ENCODE assay signal across 1 cellular context in the genomic region with DNA sequence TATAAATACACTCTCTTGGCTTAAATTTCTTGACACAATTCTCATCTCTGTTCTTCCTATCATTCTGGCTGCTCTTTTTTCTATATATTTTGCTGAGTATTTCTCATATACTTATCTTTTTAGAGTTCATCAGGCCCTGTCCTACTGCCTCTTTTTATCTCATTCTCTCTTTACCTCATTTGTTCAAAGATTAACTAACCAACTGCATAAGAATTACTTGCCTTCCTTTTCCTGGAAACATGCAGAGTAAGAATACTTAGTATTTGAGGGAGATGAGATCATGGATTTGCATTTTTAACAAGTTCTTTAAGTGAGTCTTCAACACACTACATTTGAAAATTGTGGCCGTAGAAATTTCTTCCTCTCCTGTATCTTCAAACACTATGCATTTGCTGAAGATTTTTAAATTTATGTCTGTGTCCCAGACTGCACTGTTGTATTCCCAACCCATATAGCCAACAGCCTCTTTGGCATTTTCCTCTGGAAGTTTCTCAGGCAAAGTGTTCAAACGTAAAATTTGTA.
TF ChIP-seq lines count a peak whose summit lies in the region.

No MANE protein-coding gene starts in this region.

TF ChIP-seq in K562, 482 proteins besides CTCF, POLR2A, EP300 and RAD21 (continued from another document and continues in another):
- TF ChIP-seq, protein P1, sequence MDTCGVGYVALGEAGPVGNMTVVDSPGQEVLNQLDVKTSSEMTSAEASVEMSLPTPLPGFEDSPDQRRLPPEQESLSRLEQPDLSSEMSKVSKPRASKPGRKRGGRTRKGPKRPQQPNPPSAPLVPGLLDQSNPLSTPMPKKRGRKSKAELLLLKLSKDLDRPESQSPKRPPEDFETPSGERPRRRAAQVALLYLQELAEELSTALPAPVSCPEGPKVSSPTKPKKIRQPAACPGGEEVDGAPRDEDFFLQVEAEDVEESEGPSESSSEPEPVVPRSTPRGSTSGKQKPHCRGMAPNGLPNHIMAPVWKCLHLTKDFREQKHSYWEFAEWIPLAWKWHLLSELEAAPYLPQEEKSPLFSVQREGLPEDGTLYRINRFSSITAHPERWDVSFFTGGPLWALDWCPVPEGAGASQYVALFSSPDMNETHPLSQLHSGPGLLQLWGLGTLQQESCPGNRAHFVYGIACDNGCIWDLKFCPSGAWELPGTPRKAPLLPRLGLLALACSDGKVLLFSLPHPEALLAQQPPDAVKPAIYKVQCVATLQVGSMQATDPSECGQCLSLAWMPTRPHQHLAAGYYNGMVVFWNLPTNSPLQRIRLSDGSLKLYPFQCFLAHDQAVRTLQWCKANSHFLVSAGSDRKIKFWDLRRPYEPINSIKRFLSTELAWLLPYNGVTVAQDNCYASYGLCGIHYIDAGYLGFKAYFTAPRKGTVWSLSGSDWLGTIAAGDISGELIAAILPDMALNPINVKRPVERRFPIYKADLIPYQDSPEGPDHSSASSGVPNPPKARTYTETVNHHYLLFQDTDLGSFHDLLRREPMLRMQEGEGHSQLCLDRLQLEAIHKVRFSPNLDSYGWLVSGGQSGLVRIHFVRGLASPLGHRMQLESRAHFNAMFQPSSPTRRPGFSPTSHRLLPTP (IDR thresholded peaks at IDR 0.05; ENCODE audit: borderline replicate concordance, extremely low read depth, insufficient read length) = no peak
- peak; percentile 38 for TF ChIP-seq RBBP5 (IDR thresholded peaks at IDR 0.05; ENCODE audit: borderline replicate concordance, insufficient read depth, low read length, poor library complexity, severe bottlenecking)
- TF ChIP-seq NCOA6 (IDR thresholded peaks at IDR 0.05) = 0 out of 2 replicates have a peak, but pooled peaks have one; percentile 45
- TF ChIP-seq ELF2 (CRISPR knock-in tag; IDR thresholded peaks at IDR 0.05) = no peak
- TF ChIP-seq TFAP4 (CRISPR knock-in tag; IDR thresholded peaks at IDR 0.05; ENCODE audit: borderline replicate concordance) = no peak
- TF ChIP-seq MNT (conservative IDR thresholded peaks at IDR 0.05) = peak in 1 of 2 experiments; percentile 9; a peak in 1 of 4 replicates
- peak; percentile 94 for TF ChIP-seq ATF7 (IDR thresholded peaks at IDR 0.05)
- TF ChIP-seq BRD9 (IDR thresholded peaks at IDR 0.05; ENCODE audit: low read depth, partially characterized antibody) = peak; percentile 48
- TF ChIP-seq, protein P2, sequence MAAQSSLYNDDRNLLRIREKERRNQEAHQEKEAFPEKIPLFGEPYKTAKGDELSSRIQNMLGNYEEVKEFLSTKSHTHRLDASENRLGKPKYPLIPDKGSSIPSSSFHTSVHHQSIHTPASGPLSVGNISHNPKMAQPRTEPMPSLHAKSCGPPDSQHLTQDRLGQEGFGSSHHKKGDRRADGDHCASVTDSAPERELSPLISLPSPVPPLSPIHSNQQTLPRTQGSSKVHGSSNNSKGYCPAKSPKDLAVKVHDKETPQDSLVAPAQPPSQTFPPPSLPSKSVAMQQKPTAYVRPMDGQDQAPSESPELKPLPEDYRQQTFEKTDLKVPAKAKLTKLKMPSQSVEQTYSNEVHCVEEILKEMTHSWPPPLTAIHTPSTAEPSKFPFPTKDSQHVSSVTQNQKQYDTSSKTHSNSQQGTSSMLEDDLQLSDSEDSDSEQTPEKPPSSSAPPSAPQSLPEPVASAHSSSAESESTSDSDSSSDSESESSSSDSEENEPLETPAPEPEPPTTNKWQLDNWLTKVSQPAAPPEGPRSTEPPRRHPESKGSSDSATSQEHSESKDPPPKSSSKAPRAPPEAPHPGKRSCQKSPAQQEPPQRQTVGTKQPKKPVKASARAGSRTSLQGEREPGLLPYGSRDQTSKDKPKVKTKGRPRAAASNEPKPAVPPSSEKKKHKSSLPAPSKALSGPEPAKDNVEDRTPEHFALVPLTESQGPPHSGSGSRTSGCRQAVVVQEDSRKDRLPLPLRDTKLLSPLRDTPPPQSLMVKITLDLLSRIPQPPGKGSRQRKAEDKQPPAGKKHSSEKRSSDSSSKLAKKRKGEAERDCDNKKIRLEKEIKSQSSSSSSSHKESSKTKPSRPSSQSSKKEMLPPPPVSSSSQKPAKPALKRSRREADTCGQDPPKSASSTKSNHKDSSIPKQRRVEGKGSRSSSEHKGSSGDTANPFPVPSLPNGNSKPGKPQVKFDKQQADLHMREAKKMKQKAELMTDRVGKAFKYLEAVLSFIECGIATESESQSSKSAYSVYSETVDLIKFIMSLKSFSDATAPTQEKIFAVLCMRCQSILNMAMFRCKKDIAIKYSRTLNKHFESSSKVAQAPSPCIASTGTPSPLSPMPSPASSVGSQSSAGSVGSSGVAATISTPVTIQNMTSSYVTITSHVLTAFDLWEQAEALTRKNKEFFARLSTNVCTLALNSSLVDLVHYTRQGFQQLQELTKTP (IDR thresholded peaks at IDR 0.05; ENCODE audit: low read depth in 1 of 2, partially characterized antibody in 2 of 2) = peak; percentile 67 to 68
- TF ChIP-seq EWSR1 (IDR thresholded peaks at IDR 0.05; ENCODE audit: borderline replicate concordance, low read depth, partially characterized antibody) = no peak
- TF ChIP-seq NFE2 (IDR thresholded peaks at IDR 0.05; ENCODE audit: low read depth) = peak; percentile 56
- no peak for TF ChIP-seq CHD2 (IDR thresholded peaks at IDR 0.05; ENCODE audit: low read depth, low read length)
- peak; percentile 28 for TF ChIP-seq CCNT2 (IDR thresholded peaks at IDR 0.05; ENCODE audit: borderline replicate concordance, extremely low read depth, insufficient read length, low read depth, low read length)
- TF ChIP-seq ZBTB9 (CRISPR knock-in tag; IDR thresholded peaks at IDR 0.05) = 0 out of 2 replicates have a peak, but pooled peaks have one; percentile 16
- TF ChIP-seq MBD2 (IDR thresholded peaks at IDR 0.05; ENCODE audit: borderline replicate concordance, low read depth) = no peak
- TF ChIP-seq HIVEP1 (CRISPR knock-in tag; IDR thresholded peaks at IDR 0.05) = no peak
- peak; percentile 24 to 57; a peak in 2 of 4 replicates for TF ChIP-seq ARNT (IDR thresholded peaks at IDR 0.05)
- TF ChIP-seq SPI1 (IDR thresholded peaks at IDR 0.05; ENCODE audit: borderline replicate concordance, low read depth, low read length) = no peak
- no peak for TF ChIP-seq ZNF347 (CRISPR knock-in tag; IDR thresholded peaks at IDR 0.05; ENCODE audit: low read depth)
- TF ChIP-seq PCBP2 (IDR thresholded peaks at IDR 0.05; ENCODE audit: low read depth, low read length, poor library complexity, severe bottlenecking) = no peak
- TF ChIP-seq KDM4B (IDR thresholded peaks at IDR 0.05; ENCODE audit: borderline replicate concordance in 2 of 2, low read depth in 1 of 2) = no peak
- TF ChIP-seq, protein P3, sequence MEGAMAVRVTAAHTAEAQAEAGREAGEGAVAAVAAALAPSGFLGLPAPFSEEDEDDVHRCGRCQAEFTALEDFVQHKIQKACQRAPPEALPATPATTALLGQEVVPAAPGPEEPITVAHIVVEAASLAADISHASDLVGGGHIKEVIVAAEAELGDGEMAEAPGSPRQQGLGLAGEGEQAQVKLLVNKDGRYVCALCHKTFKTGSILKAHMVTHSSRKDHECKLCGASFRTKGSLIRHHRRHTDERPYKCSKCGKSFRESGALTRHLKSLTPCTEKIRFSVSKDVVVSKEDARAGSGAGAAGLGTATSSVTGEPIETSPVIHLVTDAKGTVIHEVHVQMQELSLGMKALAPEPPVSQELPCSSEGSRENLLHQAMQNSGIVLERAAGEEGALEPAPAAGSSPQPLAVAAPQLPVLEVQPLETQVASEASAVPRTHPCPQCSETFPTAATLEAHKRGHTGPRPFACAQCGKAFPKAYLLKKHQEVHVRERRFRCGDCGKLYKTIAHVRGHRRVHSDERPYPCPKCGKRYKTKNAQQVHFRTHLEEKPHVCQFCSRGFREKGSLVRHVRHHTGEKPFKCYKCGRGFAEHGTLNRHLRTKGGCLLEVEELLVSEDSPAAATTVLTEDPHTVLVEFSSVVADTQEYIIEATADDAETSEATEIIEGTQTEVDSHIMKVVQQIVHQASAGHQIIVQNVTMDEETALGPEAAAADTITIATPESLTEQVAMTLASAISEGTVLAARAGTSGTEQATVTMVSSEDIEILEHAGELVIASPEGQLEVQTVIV (CRISPR knock-in tag; IDR thresholded peaks at IDR 0.05; ENCODE audit: borderline replicate concordance) = no peak
- TF ChIP-seq HMGN3 (IDR thresholded peaks at IDR 0.05; ENCODE audit: borderline replicate concordance, extremely low read depth, insufficient read length, low read depth, low read length) = peak; percentile 33
- no peak for TF ChIP-seq SNRNP70 (optimal IDR thresholded peaks at IDR 0.05; ENCODE audit: low read depth, low read length)
- no peak for TF ChIP-seq SREBF1 (IDR thresholded peaks at IDR 0.05; ENCODE audit: borderline replicate concordance, low read depth, low read length)
- TF ChIP-seq ZNF41 (CRISPR knock-in tag; conservative IDR thresholded peaks at IDR 0.05) = no peak
- no peak for TF ChIP-seq ZNF282 (CRISPR knock-in tag; IDR thresholded peaks at IDR 0.05)
- no peak for TF ChIP-seq CHAMP1 (IDR thresholded peaks at IDR 0.05)
- TF ChIP-seq HNRNPH1 (optimal IDR thresholded peaks at IDR 0.05; ENCODE audit: low read depth, low read length) = no peak
- TF ChIP-seq PTBP1 (IDR thresholded peaks at IDR 0.05; ENCODE audit: low read depth, low read length) = no peak
- no peak for TF ChIP-seq E2F1 (CRISPR knock-in tag; IDR thresholded peaks at IDR 0.05)
- TF ChIP-seq JUN (IDR thresholded peaks at IDR 0.05; ENCODE audit: borderline replicate concordance, low read depth, low read length) = no peak
- TF ChIP-seq JUN (CRISPR knock-in tag; IDR thresholded peaks at IDR 0.05; ENCODE audit: borderline replicate concordance) = no peak
- no peak for TF ChIP-seq FUS (optimal IDR thresholded peaks at IDR 0.05; ENCODE audit: low read depth, low read length)
